ENCODE assay signal across 16 cellular contexts in the genomic region with DNA sequence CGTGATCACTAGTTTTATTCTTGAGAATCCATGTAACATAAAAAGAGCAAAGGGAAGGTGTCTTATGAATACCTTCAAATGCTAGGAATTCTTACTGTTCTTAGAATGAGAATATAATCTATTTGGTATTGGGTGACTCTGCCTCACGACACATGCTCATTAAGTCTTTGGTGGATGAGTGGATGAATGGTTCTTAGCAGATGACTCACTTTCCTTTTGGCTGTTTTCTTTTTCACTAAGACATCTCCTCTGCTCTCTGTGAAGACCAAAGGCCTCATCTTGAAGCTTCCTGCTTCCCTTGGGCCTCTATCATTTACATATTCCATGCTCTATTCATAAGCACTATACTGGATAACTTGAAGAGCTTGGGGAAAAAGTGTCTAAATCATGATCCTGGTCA.
DNase-seq lines count a peak whose midpoint lies in the region; ATAC-seq and TF ChIP-seq lines count a peak whose summit lies in the region.
"Had no signal": no experiment of that assay in that cellular context is flagged by ENCODE, and none has a peak within 500 bp of the region (broad histone marks: within the 10 kb centered on the region; RNA-seq: fewer than 3 reads in every experiment).

No MANE protein-coding gene starts in this region.

- peak; percentile 50 for DNase-seq in AG08395 (ENCODE audit: low spot score)
- DNase-seq in HFFc6, result peak; percentile 64
- DNase-seq in adipocyte (ENCODE audit: low read depth), result peak; percentile 28
- DNase-seq in glomerular visceral epithelial cell (ENCODE audit: extremely low spot score), result peak; percentile 21
- DNase-seq in activated T-helper 2 cell treated with anti-CD3 and anti-CD28 coated beads, Interferon-gamma antibody, Interleukin-2, Interleukin-4, amounts not matched to agents 10 μg/mL and 5 μg/mL and 100 μg/mL, durations not matched to agents 14 hours and 24 hours and 36 hours (ENCODE audit: low spot score), result no peak
- DNase-seq in SW 1271 (lab: John Stamatoyannopoulos, UW), result no peak
- DNase-seq: activated CD8-positive, alpha-beta memory T cell treated with anti-CD3 and anti-CD28 coated beads, Interleukin-2, amount 50 U/mL, for 4 hours; DND-41; H9; Kasumi-1; NCI-H2081; tibial artery had no signal

- TF ChIP-seq CTCF in HFFc6 (IDR thresholded peaks at IDR 0.05), result no peak

- H3K4me3 ChIP-seq in adipocyte (ENCODE audit: low read length), result no peak overlapping the region
- H3K4me3 ChIP-seq: coronary artery, tibial artery had no signal

- peaks cover 12% of the 10 kb centered on the region for H3K9me3 ChIP-seq in adipocyte (ENCODE audit: control insufficient read depth, low read length)

- no peaks in the 10 kb centered on the region for H3K27me3 Mint-ChIP-seq in HFFc6 (ENCODE audit: insufficient read depth)
- no peaks in the 10 kb centered on the region for H3K27me3 Mint-ChIP-seq in activated T-helper 2 cell treated with anti-CD3 and anti-CD28 coated beads, Interferon-gamma antibody, Interleukin-2, Interleukin-4, amounts not matched to agents 10 μg/mL and 5 μg/mL and 100 μg/mL, durations not matched to agents 14 hours and 24 hours and 36 hours (ENCODE audit: low read depth)
- H3K27me3 Mint-ChIP-seq: activated naive CD4-positive, alpha-beta T cell treated with anti-CD3 and anti-CD28 coated beads, Interleukin-2, amount 50 U/mL, for 24 hours had no signal

- peak overlapping the region; percentile 17; the same call in 1 of the 2 replicates for H3K4me3 Mint-ChIP-seq in HFFc6
- H3K4me3 Mint-ChIP-seq in activated T-helper 2 cell treated with anti-CD3 and anti-CD28 coated beads, Interferon-gamma antibody, Interleukin-2, Interleukin-4, amounts not matched to agents 10 μg/mL and 5 μg/mL and 100 μg/mL, durations not matched to agents 14 hours and 24 hours and 36 hours (ENCODE audit: low read depth), result no peak overlapping the region
- H3K4me3 Mint-ChIP-seq: activated naive CD4-positive, alpha-beta T cell treated with anti-CD3 and anti-CD28 coated beads, Interleukin-2, amount 50 U/mL, for 24 hours; H9 had no signal

- peaks cover 5% of the 10 kb centered on the region; the same call in 1 of the 2 replicates for H3K9me3 Mint-ChIP-seq in HFFc6
- H3K9me3 Mint-ChIP-seq in activated T-helper 2 cell treated with anti-CD3 and anti-CD28 coated beads, Interferon-gamma antibody, Interleukin-2, Interleukin-4, amounts not matched to agents 10 μg/mL and 5 μg/mL and 100 μg/mL, durations not matched to agents 14 hours and 24 hours and 36 hours, result peaks cover 23% of the 10 kb centered on the region

- ATAC-seq in HG03045 (IDR thresholded peaks at IDR 0.05; ENCODE audit: unreplicated experiment) (no peak), GM21360 (IDR thresholded peaks at IDR 0.05; ENCODE audit: unreplicated experiment) (no peak)

- intact Hi-C loops in activated T-helper 2 cell treated with anti-CD3 and anti-CD28 coated beads, Interferon-gamma antibody, Interleukin-2, Interleukin-4, amounts not matched to agents 10 μg/mL and 5 μg/mL and 100 μg/mL, durations not matched to agents 14 hours and 24 hours and 36 hours (cut with micrococcal nuclease), result no loop called here

- H3K36me3 Mint-ChIP-seq in HFFc6 (ENCODE audit: low read depth), result no peaks in the 10 kb centered on the region; the same call in 1 of the 2 replicates
- H3K36me3 Mint-ChIP-seq in activated T-helper 2 cell treated with anti-CD3 and anti-CD28 coated beads, Interferon-gamma antibody, Interleukin-2, Interleukin-4, amounts not matched to agents 10 μg/mL and 5 μg/mL and 100 μg/mL, durations not matched to agents 14 hours and 24 hours and 36 hours (ENCODE audit: low read depth), result no peaks in the 10 kb centered on the region
- H3K36me3 Mint-ChIP-seq: activated naive CD4-positive, alpha-beta T cell treated with anti-CD3 and anti-CD28 coated beads, Interleukin-2, amount 50 U/mL, for 24 hours had no signal

- no peak overlapping the region for H3K9ac ChIP-seq in adipocyte (ENCODE audit: low read length)

- no peaks in the 10 kb centered on the region for H3K4me1 ChIP-seq in adipocyte (ENCODE audit: control insufficient read depth, insufficient read depth, low read length)
- H3K4me1 ChIP-seq: tibial artery had no signal

- peaks cover 15% of the 10 kb centered on the region for H3K4me1 Mint-ChIP-seq in HFFc6 (ENCODE audit: low read depth)
- H3K4me1 Mint-ChIP-seq in activated T-helper 2 cell treated with anti-CD3 and anti-CD28 coated beads, Interferon-gamma antibody, Interleukin-2, Interleukin-4, amounts not matched to agents 10 μg/mL and 5 μg/mL and 100 μg/mL, durations not matched to agents 14 hours and 24 hours and 36 hours (ENCODE audit: low read depth), result no peaks in the 10 kb centered on the region
- H3K4me1 Mint-ChIP-seq: activated naive CD4-positive, alpha-beta T cell treated with anti-CD3 and anti-CD28 coated beads, Interleukin-2, amount 50 U/mL, for 24 hours had no signal

- no peaks in the 10 kb centered on the region for H3K36me3 ChIP-seq in adipocyte (ENCODE audit: control insufficient read depth, insufficient read depth, low read length, severe bottlenecking)
- H3K36me3 ChIP-seq: tibial artery had no signal

- peak overlapping the region; percentile 63 for H3K27ac Mint-ChIP-seq in HFFc6
- H3K27ac Mint-ChIP-seq in activated T-helper 2 cell treated with anti-CD3 and anti-CD28 coated beads, Interferon-gamma antibody, Interleukin-2, Interleukin-4, amounts not matched to agents 10 μg/mL and 5 μg/mL and 100 μg/mL, durations not matched to agents 14 hours and 24 hours and 36 hours, result no peak overlapping the region
- H3K27ac Mint-ChIP-seq: activated naive CD4-positive, alpha-beta T cell treated with anti-CD3 and anti-CD28 coated beads, Interleukin-2, amount 50 U/mL, for 24 hours; H9 had no signal

- H3K27me3 ChIP-seq in adipocyte (replicated peaks; ENCODE audit: control insufficient read depth, insufficient read depth, low read length), result no peaks in the 10 kb centered on the region
- H3K27me3 ChIP-seq: tibial artery had no signal

Comparison
In these comparisons a context has a peak if more than half of its experiments do, and no peak if none do; other contexts are left out.
1. DNase-seq: peak in AG08395 (single experiment), HFFc6 (single experiment), adipocyte (single experiment) and glomerular visceral epithelial cell (single experiment); none in activated T-helper 2 cell treated with anti-CD3 and anti-CD28 coated beads, Interferon-gamma antibody, Interleukin-2, Interleukin-4, amounts not matched to agents 10 μg/mL and 5 μg/mL and 100 μg/mL, durations not matched to agents 14 hours and 24 hours and 36 hours (single experiment) and SW 1271 (0 of 2).